In genomic region chr2:144479138-144479537, GRCh38 we compare ENCODE assay signal across 12 cellular contexts. TPM values are rescaled to one million over a fixed set of nuclear protein-coding genes. Genes with fewer than 3 reads are reported as not detected.
DNase-seq lines count a peak whose midpoint lies in the region; ATAC-seq and TF ChIP-seq lines count a peak whose summit lies in the region.
"Had no signal": no experiment of that assay in that cellular context is flagged by ENCODE, and none has a peak within 500 bp of the region (broad histone marks: within the 10 kb centered on the region; RNA-seq: fewer than 3 reads in every experiment).

No MANE protein-coding gene starts in this region.

- no peaks in the 10 kb centered on the region for H3K9me3 ChIP-seq in SK-N-SH
- H3K9me3 ChIP-seq in ectodermal cell (ENCODE audit: control insufficient read depth, low read length), result no peaks in the 10 kb centered on the region
- no peaks in the 10 kb centered on the region for H3K9me3 ChIP-seq in vagina
- H3K9me3 ChIP-seq: SJCRH30 had no signal

- H3K36me3 ChIP-seq in SK-N-SH (replicated peaks in 1 of 2; ENCODE audit: control insufficient read depth in 1 of 2, insufficient read depth in 2 of 2, low read length in 1 of 2) (peaks cover 7 to 13% of the 10 kb centered on the region in 2 experiments), ectodermal cell (ENCODE audit: control insufficient read depth, insufficient read depth, low read length) (no peaks in the 10 kb centered on the region), vagina (no peaks in the 10 kb centered on the region)

- H3K27me3 Mint-ChIP-seq in progenitor cell of endocrine pancreas, result peaks cover 84% of the 10 kb centered on the region
- H3K27me3 Mint-ChIP-seq: brain had no signal

- DNase-seq in SK-N-SH, result no peak
- DNase-seq in left kidney (ENCODE audit: low read depth, low spot score), result peak; percentile 36
- no peak for DNase-seq in vagina (ENCODE audit: extremely low spot score in 2 of 2)
- no peak for DNase-seq in progenitor cell of endocrine pancreas (ENCODE audit: low spot score, unreplicated experiment)
- DNase-seq in hippocampal formation (lab: John Stamatoyannopoulos, UW), result no peak
- DNase-seq: 8988T, NCI-H187 treated with DMSO at 0.1 percent for 48 hours had no signal

- TF ChIP-seq RAD21 in SK-N-SH (IDR thresholded peaks at IDR 0.05; ENCODE audit: low read length), result no peak

- no peaks in the 10 kb centered on the region for H3K9me2 ChIP-seq in SK-N-SH

- peaks cover 19% of the 10 kb centered on the region for H3F3A ChIP-seq in SK-N-SH (replicated peaks; ENCODE audit: insufficient read depth)

- H3K27me3 ChIP-seq in SK-N-SH (ENCODE audit: insufficient read depth) (no peaks in the 10 kb centered on the region), ectodermal cell (ENCODE audit: control insufficient read depth, insufficient read depth, low read length, poor library complexity, severe bottlenecking) (no peaks in the 10 kb centered on the region), vagina (no peaks in the 10 kb centered on the region)
- H3K27me3 ChIP-seq: SJCRH30 had no signal

- CTCF ChIA-PET in SK-N-SH (lab: Yijun Ruan, JAX), result interaction anchor here (0.9 kb wide), 1 partner anchor 9 kb away, joined by 3 read pairs; no protein-coding TSS in a partner anchor

- H3K9me3 Mint-ChIP-seq in progenitor cell of endocrine pancreas (ENCODE audit: low read depth), result no peaks in the 10 kb centered on the region

- ATAC-seq in SK-N-SH treated with all-trans-retinoic acid at 6 μM for 48 hours, result peak; percentile 40; the same call in 2 of the 3 replicates
- ATAC-seq in HG03565 (IDR thresholded peaks at IDR 0.05; ENCODE audit: unreplicated experiment), result no peak

- TF ChIP-seq POLR2A in vagina (IDR thresholded peaks at IDR 0.05), result no peak

- no peak overlapping the region for H2AFZ ChIP-seq in SK-N-SH (ENCODE audit: low read depth)

- TF ChIP-seq CTCF in SK-N-SH (IDR thresholded peaks at IDR 0.05) (no peak), vagina (IDR thresholded peaks at IDR 0.05) (no peak), progenitor cell of endocrine pancreas (IDR thresholded peaks at IDR 0.05; ENCODE audit: unreplicated experiment) (no peak)

- H3K27ac Mint-ChIP-seq in progenitor cell of endocrine pancreas, result no peak overlapping the region

- no peak overlapping the region for H3K9ac ChIP-seq in SK-N-SH

- peaks cover 6 to 15% of the 10 kb centered on the region in 2 experiments; a peak in 3 of 4 replicates for H3K4me1 ChIP-seq in SK-N-SH (ENCODE audit: control insufficient read depth in 1 of 2, insufficient read depth in 2 of 2, low read depth in 1 of 2, low read length in 1 of 2)
- peaks cover 36% of the 10 kb centered on the region for H3K4me1 ChIP-seq in ectodermal cell (ENCODE audit: control insufficient read depth, insufficient read depth, low read length)
- H3K4me1 ChIP-seq in vagina, result peaks cover 71% of the 10 kb centered on the region

- peak overlapping the region in 1 of 2 experiments; percentile 15; a peak in 1 of 4 replicates for H3K27ac ChIP-seq in SK-N-SH (ENCODE audit: low read depth in 2 of 2, low read length in 1 of 2)
- peak overlapping the region; percentile 30 for H3K27ac ChIP-seq in ectodermal cell (ENCODE audit: insufficient read depth, low read depth, low read length, poor library complexity, severe bottlenecking)
- peak overlapping the region; percentile 48 for H3K27ac ChIP-seq in vagina

- POLR2A ChIA-PET in SK-N-SH (lab: Yijun Ruan, JAX), result no interaction called here

- peaks cover 31% of the 10 kb centered on the region; the same call in 1 of the 2 replicates for H4K20me1 ChIP-seq in SK-N-SH (ENCODE audit: insufficient read depth)

- no peak overlapping the region for H3K4me3 Mint-ChIP-seq in progenitor cell of endocrine pancreas (ENCODE audit: low read depth)

- intact Hi-C loops in vagina (cut with DNase I), result no loop called here

- WGBS in SK-N-SH (ENCODE audit: low lambda C conversion rate), result 88% methylated on average over 4 of the region's 4 CpGs
- WGBS in ectodermal cell, 2 experiments, result 38 to 46% methylated on average over 4 of the region's 4 CpGs

- H3K4me2 ChIP-seq in SK-N-SH, result no peak overlapping the region

- H3K79me2 ChIP-seq in SK-N-SH (ENCODE audit: insufficient read depth), result peaks cover 76% of the 10 kb centered on the region

- H3K4me3 ChIP-seq in SK-N-SH (ENCODE audit: low read depth in 2 of 2, low read length in 1 of 2) (no peak overlapping the region), ectodermal cell (ENCODE audit: insufficient read depth, low read depth, low read length) (no peak overlapping the region), vagina (no peak overlapping the region)
- H3K4me3 ChIP-seq: SJCRH30 had no signal

- no peaks in the 10 kb centered on the region for H3K36me3 Mint-ChIP-seq in progenitor cell of endocrine pancreas (ENCODE audit: insufficient read depth)

- peaks cover 3% of the 10 kb centered on the region for H3K4me1 Mint-ChIP-seq in progenitor cell of endocrine pancreas (ENCODE audit: low read depth)

- TF ChIP-seq EP300 in SK-N-SH (IDR thresholded peaks at IDR 0.05; ENCODE audit: borderline replicate concordance in 1 of 2, low read depth in 1 of 2, low read length in 1 of 2), result no peak

TF ChIP-seq in SK-N-SH treated with all-trans-retinoic acid at 6 μM for 48 hours, 23 proteins besides CTCF, POLR2A, EP300 and RAD21 (continues in another document):
- TF ChIP-seq PATZ1 (CRISPR knock-in tag; IDR thresholded peaks at IDR 0.05; ENCODE audit: borderline replicate concordance), result no peak
- TF ChIP-seq ZFP30 (CRISPR knock-in tag; IDR thresholded peaks at IDR 0.05), result no peak
- TF ChIP-seq ZNF70 (CRISPR knock-in tag; IDR thresholded peaks at IDR 0.05), result no peak
- no peak for TF ChIP-seq CSRNP3 (CRISPR knock-in tag; IDR thresholded peaks at IDR 0.05)

TF ChIP-seq in SK-N-SH, 30 proteins besides CTCF, POLR2A, EP300 and RAD21:
- TF ChIP-seq TCF12 (IDR thresholded peaks at IDR 0.05), result no peak
- no peak for TF ChIP-seq PBX3 (IDR thresholded peaks at IDR 0.05)
- TF ChIP-seq CHD2 (IDR thresholded peaks at IDR 0.05; ENCODE audit: low read length, partially characterized antibody), result no peak
- no peak for TF ChIP-seq RXRA (IDR thresholded peaks at IDR 0.05; ENCODE audit: borderline replicate concordance, low read depth)
- no peak for TF ChIP-seq GATA2 (CRISPR knock-in tag; IDR thresholded peaks at IDR 0.05)
- no peak for TF ChIP-seq TEAD4 (IDR thresholded peaks at IDR 0.05; ENCODE audit: borderline replicate concordance, insufficient read depth)
- TF ChIP-seq SIN3A (IDR thresholded peaks at IDR 0.05; ENCODE audit: borderline replicate concordance, low read depth, low read length), result no peak
- no peak for TF ChIP-seq MAX (IDR thresholded peaks at IDR 0.05; ENCODE audit: low read depth)
- no peak for TF ChIP-seq NRF1 (IDR thresholded peaks at IDR 0.05; ENCODE audit: low read depth, low read length)
TF ChIP-seq in SK-N-SH: peak in this region for 0.

RNA-seq across cellular contexts. Expression of gene ZEB2, which starts 40.8 kb away (rescaled TPM):
- polyA plus RNA-seq in SK-N-SH (2012; rRNA removed), result 16.3 and 20.5 TPM in 2 replicates
- 16.9 and 17.6 TPM in 2 replicates for polyA plus RNA-seq in SK-N-SH (2012; cell fraction: cytosol; rRNA removed)
- polyA plus RNA-seq in SK-N-SH (2012; cell fraction: nucleus; rRNA removed), result 24.6 and 25.9 TPM in 2 replicates
- polyA plus RNA-seq in ectodermal cell (2013, experiment 1 of 4), result 134 TPM
- polyA plus RNA-seq in ectodermal cell (2013, experiment 2 of 4), result 125 TPM
- 87.6 TPM for polyA plus RNA-seq in ectodermal cell (2013, experiment 3 of 4)
- 98.3 TPM for polyA plus RNA-seq in ectodermal cell (2013, experiment 4 of 4)
- total RNA-seq in vagina, result 63.6 TPM
- 0.07 and 0.49 TPM in 2 replicates for total RNA-seq in progenitor cell of endocrine pancreas

Comparison
In these comparisons a context has a peak if more than half of its experiments do, and no peak if none do; other contexts are left out.
1. RNA of gene ZEB2, which starts 40.8 kb away (total RNA-seq): 63.6 TPM in vagina (single experiment); 0.07 to 0.49 TPM in progenitor cell of endocrine pancreas; every median in the first group is over 10 times any median in the second.